ENCODE assay signal across 22 cellular contexts in genomic region chr3:84042717-84043116, GRCh38.
"Had no signal": no experiment of that assay in that cellular context is flagged by ENCODE, and none has a peak within 500 bp of the region (broad histone marks: within the 10 kb centered on the region; RNA-seq: fewer than 3 reads in every experiment).

No MANE protein-coding gene starts in this region.

- H3K9me3 Mint-ChIP-seq: mesothelial cell of epicardium had no signal

- ATAC-seq: heart right ventricle; natural killer cell; psoas muscle; sciatic nerve; stimulated activated naive B cell treated with anti-CD40 and anti-IgM and Interleukin-4, amounts not matched to agents 10 μg/mL and 1 μg/mL and 100 μg/mL, for 72 hours; stimulated activated naive CD8-positive, alpha-beta T cell treated with anti-CD3 and anti-CD28 coated beads, Interleukin-15, Interleukin-2, amounts not matched to agents 100 U/mL and 50 U/mL, for 24 hours; upper lobe of right lung had no signal

- H3K27ac Mint-ChIP-seq: mesothelial cell of epicardium; naive B cell; natural killer cell; stimulated activated naive B cell treated with anti-CD40 and anti-IgM and Interleukin-4, amounts not matched to agents 10 μg/mL and 1 μg/mL and 100 μg/mL, for 72 hours had no signal

- H3K4me3 Mint-ChIP-seq: mesothelial cell of epicardium; naive B cell; natural killer cell; neural crest cell; stimulated activated naive B cell treated with anti-CD40 and anti-IgM and Interleukin-4, amounts not matched to agents 10 μg/mL and 1 μg/mL and 100 μg/mL, for 72 hours had no signal

- H3K27me3 Mint-ChIP-seq: naive B cell; stimulated activated naive B cell treated with anti-CD40 and anti-IgM and Interleukin-4, amounts not matched to agents 10 μg/mL and 1 μg/mL and 100 μg/mL, for 72 hours had no signal

- H3K4me1 Mint-ChIP-seq: mesothelial cell of epicardium; naive B cell; natural killer cell; neural crest cell; stimulated activated naive B cell treated with anti-CD40 and anti-IgM and Interleukin-4, amounts not matched to agents 10 μg/mL and 1 μg/mL and 100 μg/mL, for 72 hours had no signal

- DNase-seq: heart right ventricle; islet precursor cell; left ventricle myocardium inferior; mesendoderm; naive B cell; natural killer cell; nucleus accumbens; psoas muscle; stimulated activated CD4-positive, alpha-beta T cell treated with anti-CD3 and anti-CD28 coated beads, Interleukin-12 subunit alpha, Interleukin-12 subunit beta, amount 100 ng/mL, for 4 hours; stimulated activated CD4-positive, alpha-beta T cell treated with anti-CD3 and anti-CD28 coated beads, Interleukin-15, amount 100 ng/mL, for 24 hours; stimulated activated CD4-positive, alpha-beta T cell treated with anti-CD3 and anti-CD28 coated beads, Interleukin-2, amount 100 ng/mL, for 24 hours; stimulated activated CD4-positive, alpha-beta T cell treated with anti-CD3 and anti-CD28 coated beads, Interleukin-4, amount 100 ng/mL, for 1 hour; stimulated activated naive B cell treated with anti-CD40 and anti-IgM and Interleukin-4, amounts not matched to agents 10 μg/mL and 1 μg/mL and 100 μg/mL, for 72 hours; stimulated activated naive CD8-positive, alpha-beta T cell treated with anti-CD3 and anti-CD28 coated beads, Interleukin-15, Interleukin-2, amounts not matched to agents 100 U/mL and 50 U/mL, for 24 hours; stomach; testis; thyroid gland; transverse colon; upper lobe of right lung had no signal

- H3K36me3 Mint-ChIP-seq: mesothelial cell of epicardium; naive B cell; natural killer cell; stimulated activated naive B cell treated with anti-CD40 and anti-IgM and Interleukin-4, amounts not matched to agents 10 μg/mL and 1 μg/mL and 100 μg/mL, for 72 hours had no signal
